In genomic region chr10:67487906-67488619, GRCh38 we compare ENCODE assay signal across 23 cellular contexts.
"Had no signal": no experiment of that assay in that cellular context is flagged by ENCODE, and none has a peak within 500 bp of the region (broad histone marks: within the 10 kb centered on the region; RNA-seq: fewer than 3 reads in every experiment).

No MANE protein-coding gene starts in this region.

- H3K27ac ChIP-seq: esophagus squamous epithelium, heart right ventricle, ovary, psoas muscle, sigmoid colon, stomach, thyroid gland had no signal

- H3K4me1 ChIP-seq: esophagus squamous epithelium, psoas muscle, thyroid gland had no signal

- H3K4me1 Mint-ChIP-seq: naive thymus-derived CD8-positive, alpha-beta T cell; nephron progenitor cell; stimulated activated effector memory CD8-positive, alpha-beta T cell treated with anti-CD3 and anti-CD28 coated beads, Interleukin-12 subunit alpha, Interleukin-12 subunit beta, amount 100 ng/mL, for 72 hours had no signal

- DNase-seq: cortex of kidney; effector memory CD8-positive, alpha-beta T cell; erythroblast; esophagus squamous epithelium; foreskin melanocyte; glutamatergic neuron; heart right ventricle; hypothalamus; naive thymus-derived CD8-positive, alpha-beta T cell; nephron progenitor cell; nucleus accumbens; ovary; posterior cingulate gyrus; psoas muscle; right cardiac atrium; sigmoid colon; stimulated activated CD4-positive, alpha-beta T cell treated with anti-CD3 and anti-CD28 coated beads, Interleukin-2, amount 100 ng/mL, for 24 hours; stimulated activated CD4-positive, alpha-beta T cell treated with anti-CD3 and anti-CD28 coated beads, Interleukin-4, amount 100 ng/mL, for 24 hours; stimulated activated naive CD4-positive, alpha-beta T cell treated with Interleukin-2 at 50 U/mL for 16 hours; stomach; thyroid gland; trophoblast cell had no signal

- H3K36me3 ChIP-seq: esophagus squamous epithelium, heart right ventricle, ovary, sigmoid colon, stomach, thyroid gland had no signal

- H3K9me3 Mint-ChIP-seq: effector memory CD8-positive, alpha-beta T cell; stimulated activated effector memory CD8-positive, alpha-beta T cell treated with anti-CD3 and anti-CD28 coated beads, Interleukin-12 subunit alpha, Interleukin-12 subunit beta, amount 100 ng/mL, for 72 hours had no signal

- H3K9me3 ChIP-seq: esophagus squamous epithelium, ovary, thyroid gland had no signal

- ATAC-seq: effector memory CD8-positive, alpha-beta T cell; naive thymus-derived CD8-positive, alpha-beta T cell; psoas muscle had no signal

- H3K27ac Mint-ChIP-seq: effector memory CD8-positive, alpha-beta T cell; naive thymus-derived CD8-positive, alpha-beta T cell; nephron progenitor cell; stimulated activated effector memory CD8-positive, alpha-beta T cell treated with anti-CD3 and anti-CD28 coated beads, Interleukin-12 subunit alpha, Interleukin-12 subunit beta, amount 100 ng/mL, for 72 hours had no signal

- H3K36me3 Mint-ChIP-seq: stimulated activated effector memory CD8-positive, alpha-beta T cell treated with anti-CD3 and anti-CD28 coated beads, Interleukin-12 subunit alpha, Interleukin-12 subunit beta, amount 100 ng/mL, for 72 hours had no signal

- H3K4me3 Mint-ChIP-seq: effector memory CD8-positive, alpha-beta T cell; naive thymus-derived CD8-positive, alpha-beta T cell; nephron progenitor cell; stimulated activated effector memory CD8-positive, alpha-beta T cell treated with anti-CD3 and anti-CD28 coated beads, Interleukin-12 subunit alpha, Interleukin-12 subunit beta, amount 100 ng/mL, for 72 hours had no signal

- H3K27me3 ChIP-seq: esophagus squamous epithelium, heart right ventricle, ovary, sigmoid colon, stomach, thyroid gland had no signal

- H3K4me3 ChIP-seq: esophagus squamous epithelium, heart right ventricle, ovary, psoas muscle, sigmoid colon, stomach, thyroid gland had no signal
